1 cellular context compared by ENCODE assay signal in the genomic region with DNA sequence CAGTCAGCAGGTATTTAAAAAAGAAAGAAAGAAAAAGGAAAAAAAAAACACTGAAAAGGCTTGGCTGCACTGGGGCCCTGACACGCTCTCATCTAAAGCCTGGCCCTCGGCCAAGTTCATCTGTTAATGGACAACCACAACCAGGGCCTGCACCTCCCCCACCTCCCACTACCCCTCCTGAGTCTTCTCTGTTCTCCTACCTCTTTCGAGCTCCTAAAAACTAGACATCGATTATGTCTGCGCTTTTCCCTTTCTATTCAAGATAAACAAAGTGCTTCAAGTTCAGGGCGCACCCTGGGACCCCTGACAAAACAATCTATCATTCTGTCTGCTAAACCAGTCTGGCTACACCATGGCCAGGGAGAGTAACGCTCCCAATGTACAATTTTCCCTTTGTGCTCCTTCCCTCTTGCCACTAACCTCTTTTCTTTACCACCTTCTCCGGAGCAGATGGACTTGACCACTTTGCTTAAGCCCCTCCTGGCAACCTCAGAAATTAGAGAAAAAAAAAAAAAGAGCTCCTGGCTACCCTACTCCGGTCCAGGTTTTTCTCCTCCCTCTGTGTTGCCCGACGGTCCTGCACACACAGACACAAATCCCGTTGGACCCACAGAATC.
TF ChIP-seq lines count a peak whose summit lies in the region.

No MANE protein-coding gene starts in this region.

TF ChIP-seq in IMR-90, 13 proteins besides CTCF, POLR2A, EP300 and RAD21 (continued from another document):
- TF ChIP-seq MAFK (IDR thresholded peaks at IDR 0.05; ENCODE audit: low read depth, low read length) (no peak), RFX5 (IDR thresholded peaks at IDR 0.05; ENCODE audit: low read depth, low read length) (no peak)
